8 cellular contexts compared by ENCODE assay signal in the genomic region with DNA sequence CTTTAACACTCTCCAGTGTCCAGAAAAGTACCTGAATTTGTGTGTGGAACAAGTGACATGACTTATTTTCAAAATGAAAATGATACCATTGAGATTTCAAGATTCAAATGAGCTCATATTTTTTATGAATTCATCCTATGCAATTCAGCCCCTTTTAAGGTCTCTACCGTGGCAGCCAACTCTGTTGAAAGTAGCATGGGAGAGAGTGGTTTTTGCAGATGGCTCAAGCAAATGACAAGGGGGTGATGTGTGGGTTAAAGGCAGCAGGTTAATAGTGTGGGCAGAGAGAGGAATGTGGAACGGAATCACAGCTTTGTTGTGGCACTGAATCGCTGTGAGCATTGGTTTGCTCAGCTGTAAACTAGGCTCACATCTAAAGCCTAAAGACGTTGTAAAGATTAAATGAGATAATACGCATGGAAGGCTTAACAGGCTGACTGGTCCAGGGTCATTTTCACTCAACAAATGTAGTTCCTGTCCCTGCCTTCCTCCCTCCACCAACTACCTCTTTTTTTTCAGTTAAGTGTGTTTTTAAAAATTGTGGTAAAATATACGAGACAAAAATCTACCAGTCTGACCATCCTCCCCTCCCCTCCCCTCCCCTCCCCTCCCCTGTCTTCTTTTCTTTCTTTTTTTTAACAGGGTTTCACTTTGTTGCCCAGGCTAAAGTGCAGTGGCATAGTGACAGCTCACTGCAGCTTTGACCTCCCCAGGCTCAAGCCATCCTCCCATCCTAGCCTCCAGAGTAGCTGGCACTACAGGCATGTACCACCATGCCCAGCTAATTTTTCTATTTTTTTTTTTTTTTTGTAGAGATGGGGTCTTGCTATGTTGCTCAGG.
DNase-seq lines count a peak whose midpoint lies in the region; ATAC-seq and TF ChIP-seq lines count a peak whose summit lies in the region.

No MANE protein-coding gene starts in this region.

- no peak for TF ChIP-seq CTCF in GM12864 (IDR thresholded peaks at IDR 0.05; ENCODE audit: low read depth, low read length, missing control alignments)
- TF ChIP-seq CTCF in NB4 (IDR thresholded peaks at IDR 0.05; ENCODE audit: low read depth, low read length), result no peak
- TF ChIP-seq CTCF in parathyroid adenoma (IDR thresholded peaks at IDR 0.05), result no peak
- no peak for TF ChIP-seq CTCF in type B pancreatic cell (conservative IDR thresholded peaks at IDR 0.05)
- TF ChIP-seq CTCF in heart left ventricle (IDR thresholded peaks at IDR 0.05), result no peak

- H3K79me2 ChIP-seq in parathyroid adenoma, result no peaks in the 10 kb centered on the region

- H3K4me1 Mint-ChIP-seq in type B pancreatic cell (ENCODE audit: unreplicated experiment), result peaks cover 31% of the 10 kb centered on the region

- H3K27ac Mint-ChIP-seq in type B pancreatic cell, result no peak overlapping the region

- H3K4me3 Mint-ChIP-seq in type B pancreatic cell, result no peak overlapping the region

- peak overlapping the region; percentile 33 for H3K4me2 ChIP-seq in parathyroid adenoma (ENCODE audit: low read length)

- DNase-seq in GM12864 (ENCODE audit: low read depth), result peak; percentile 61
- peak; percentile 73 for DNase-seq in NB4 (ENCODE audit: low read depth)
- DNase-seq in activated naive CD8-positive, alpha-beta T cell treated with anti-CD3 and anti-CD28 coated beads, Interleukin-2, amount 50 U/mL, for 16 hours (ENCODE audit: low read depth, low spot score), result peak; percentile 39
- DNase-seq in type B pancreatic cell (ENCODE audit: extremely low spot score, unreplicated experiment), result no peak
- no peak for DNase-seq in effector CD8-positive, alpha-beta T cell (lab: John Stamatoyannopoulos, UW)
- no peak for DNase-seq in heart left ventricle

- H3K4me3 ChIP-seq in GM12864 (ENCODE audit: low read depth, low read length) (peak overlapping the region; percentile 30), NB4 (ENCODE audit: low read depth, low read length) (no peak overlapping the region), parathyroid adenoma (ENCODE audit: low read depth, low read length) (no peak overlapping the region), heart left ventricle (peak overlapping the region in 1 of 12 donors; percentile 2)

- peaks cover 28% of the 10 kb centered on the region for H3K4me1 ChIP-seq in parathyroid adenoma
- peaks cover 0 to 27% (median 4%) of the 10 kb centered on the region in 12 donors for H3K4me1 ChIP-seq in heart left ventricle

- no peaks in the 10 kb centered on the region for H3K9me3 Mint-ChIP-seq in type B pancreatic cell

- H3K27me3 Mint-ChIP-seq in type B pancreatic cell, result no peaks in the 10 kb centered on the region

- H3K36me3 Mint-ChIP-seq in type B pancreatic cell, result no peaks in the 10 kb centered on the region

- 63 to 75% (median 66%) methylated on average over 6 of the region's 6 CpGs for WGBS in heart left ventricle, 4 donors

- peak; percentile 66 for ATAC-seq in HG02571 (IDR thresholded peaks at IDR 0.05; ENCODE audit: unreplicated experiment)
- ATAC-seq in heart left ventricle, result no peak

- peak overlapping the region; percentile 48 for H3K27ac ChIP-seq in parathyroid adenoma
- peak overlapping the region in 6 of 12 donors; percentile 17 to 86 (median 42) for H3K27ac ChIP-seq in heart left ventricle

- H3K27me3 ChIP-seq in parathyroid adenoma (ENCODE audit: control insufficient read depth, insufficient read depth, low read length) (no peaks in the 10 kb centered on the region), heart left ventricle (no peaks in the 10 kb centered on the region)

- H3K36me3 ChIP-seq in parathyroid adenoma (ENCODE audit: control insufficient read depth, insufficient read depth, low read length), result no peaks in the 10 kb centered on the region
- no peaks in the 10 kb centered on the region for H3K36me3 ChIP-seq in heart left ventricle

- intact Hi-C loops in heart left ventricle (cut with DNase I), result no loop called here

- H3K9ac ChIP-seq in parathyroid adenoma, result no peak overlapping the region

- H3K9me3 ChIP-seq in parathyroid adenoma (ENCODE audit: control insufficient read depth, low read length), result no peaks in the 10 kb centered on the region
- no peaks in the 10 kb centered on the region for H3K9me3 ChIP-seq in heart left ventricle

- H2AFZ ChIP-seq in parathyroid adenoma, result peak overlapping the region; percentile 65

- TF ChIP-seq POLR2A in NB4 (IDR thresholded peaks at IDR 0.05; ENCODE audit: extremely low read depth, insufficient read length) (no peak), heart left ventricle (IDR thresholded peaks at IDR 0.05) (no peak)

Comparison
In these comparisons a context has a peak if more than half of its experiments do, and no peak if none do; other contexts are left out.
1. DNase-seq: peak in GM12864 (single experiment), NB4 (single experiment) and activated naive CD8-positive, alpha-beta T cell treated with anti-CD3 and anti-CD28 coated beads, Interleukin-2, amount 50 U/mL, for 16 hours (single experiment); none in type B pancreatic cell (single experiment), effector CD8-positive, alpha-beta T cell (single experiment) and heart left ventricle (0 of 5).